ENCODE assay signal across 25 cellular contexts in the genomic region with DNA sequence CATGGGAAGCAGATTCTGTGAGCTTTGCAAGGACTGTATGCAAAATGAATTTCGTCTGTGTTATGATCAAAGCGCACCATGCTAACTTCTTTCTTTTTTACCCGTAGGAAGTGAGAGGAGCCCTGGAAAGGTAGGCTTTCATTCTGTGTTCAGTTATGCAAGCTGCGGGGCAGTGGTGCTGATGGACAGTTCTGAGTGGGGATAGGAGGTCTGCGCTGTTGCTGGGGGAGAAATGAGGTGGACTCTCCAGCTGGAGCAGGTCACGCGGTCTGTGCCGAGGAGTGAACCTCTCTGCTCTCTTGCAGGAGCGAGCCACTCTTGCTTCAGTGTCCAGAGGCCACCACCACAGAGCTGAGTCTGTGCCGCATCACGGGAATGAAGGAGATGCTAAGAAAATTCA. TPM values are rescaled to one million over a fixed set of nuclear protein-coding genes. Genes with fewer than 3 reads are reported as not detected.
DNase-seq lines count a peak whose midpoint lies in the region; ATAC-seq, FAIRE-seq and TF ChIP-seq lines count a peak whose summit lies in the region.
"Had no signal": no experiment of that assay in that cellular context is flagged by ENCODE, and none has a peak within 500 bp of the region (broad histone marks: within the 10 kb centered on the region; RNA-seq: fewer than 3 reads in every experiment).

No MANE protein-coding gene starts in this region.

- TF ChIP-seq CTCF in HepG2 (CRISPR knock-in tag; IDR thresholded peaks at IDR 0.05) (no peak), right lobe of liver (IDR thresholded peaks at IDR 0.05) (no peak), VCaP (conservative IDR thresholded peaks at IDR 0.05) (no peak), CD14-positive monocyte (IDR thresholded peaks at IDR 0.05) (no peak), brain microvascular endothelial cell (IDR thresholded peaks at IDR 0.05; ENCODE audit: low read depth, low read length, missing control alignments) (no peak)

- in situ Hi-C loops in HepG2 (cut with HindIII; ENCODE audit: extremely low pct_ligation_motif_present, low pct_unique_long_range_greater_than_20kb): no loop called here
- in situ Hi-C loops in brain microvascular endothelial cell (cut with HindIII; ENCODE audit: low pct_ligation_motif_present, low sequenced_read_pairs): no loop called here

- H3K9me3 ChIP-seq in HepG2 (ENCODE audit: low read length): no peaks in the 10 kb centered on the region
- H3K9me3 ChIP-seq in right lobe of liver: no peaks in the 10 kb centered on the region
- H3K9me3 ChIP-seq: HAP-1, SJCRH30 had no signal

- no TSS peak for BruUV-seq in HepG2 (replicated peaks; lab: Mats Ljungman, UMichigan)

- no peak overlapping the region for H3K4me3 ChIP-seq in HepG2 (replicated peaks in 1 of 3; ENCODE audit: insufficient read depth in 1 of 3, low read depth in 2 of 3, low read length in 3 of 3)
- H3K4me3 ChIP-seq in right lobe of liver: no peak overlapping the region
- H3K4me3 ChIP-seq in brain microvascular endothelial cell (ENCODE audit: low read depth, low read length): no peak overlapping the region
- H3K4me3 ChIP-seq: HAP-1, SJCRH30 had no signal

- H3K36me3 ChIP-seq in HepG2 (replicated peaks in 1 of 2; ENCODE audit: control insufficient read depth in 1 of 2, insufficient read depth in 2 of 2, low read length in 2 of 2): no peaks in the 10 kb centered on the region
- no peaks in the 10 kb centered on the region for H3K36me3 ChIP-seq in right lobe of liver
- H3K36me3 ChIP-seq in brain microvascular endothelial cell (replicated peaks): no peaks in the 10 kb centered on the region
- H3K36me3 ChIP-seq: HAP-1, SJCRH30 had no signal

- H3K4me2 ChIP-seq in HepG2 (ENCODE audit: low read depth, low read length): no peak overlapping the region

- H3K4me1 ChIP-seq in HepG2 (ENCODE audit: insufficient read depth, low read length): no peaks in the 10 kb centered on the region
- H3K4me1 ChIP-seq in right lobe of liver: no peaks in the 10 kb centered on the region
- H3K4me1 ChIP-seq: HAP-1, SJCRH30 had no signal

- peaks cover 0 to 13% of the 10 kb centered on the region in 2 experiments; a peak in 1 of 5 replicates for H3K27me3 ChIP-seq in HepG2 (ENCODE audit: control insufficient read depth in 1 of 2, insufficient read depth in 2 of 2, low read length in 2 of 2)
- no peaks in the 10 kb centered on the region for H3K27me3 ChIP-seq in right lobe of liver
- no peaks in the 10 kb centered on the region for H3K27me3 ChIP-seq in brain microvascular endothelial cell (replicated peaks)
- H3K27me3 ChIP-seq: SJCRH30 had no signal

- peaks cover 9 to 57% (median 41%) of the 10 kb centered on the region in 7 donors for H3K9me3 Mint-ChIP-seq in CD14-positive monocyte

- intact Hi-C loops in HepG2 (cut with micrococcal nuclease; ENCODE audit: unreplicated experiment): no loop called here
- intact Hi-C loops in right lobe of liver (cut with DNase I): no loop called here
- intact Hi-C loops in CD14-positive monocyte (cut with micrococcal nuclease): no loop called here

- TF ChIP-seq RAD21 in HepG2 (CRISPR knock-in tag; IDR thresholded peaks at IDR 0.05): no peak

- CTCF ChIA-PET in HepG2 (lab: Yijun Ruan, JAX; ENCODE audit: low intra/inter-chr PET ratio, low total read pairs): no interaction called here

- FAIRE-seq in HepG2 (lab: Jason Lieb, UNC): no peak
- FAIRE-seq: D721Med, RCC 7860 had no signal

- H3K27ac ChIP-seq in HepG2 (ENCODE audit: extremely low read length, insufficient read depth, low read length) (no peak overlapping the region), right lobe of liver (no peak overlapping the region), VCaP (peak overlapping the region; percentile 9; the same call in 1 of the 2 replicates), brain microvascular endothelial cell (no peak overlapping the region)
- H3K27ac ChIP-seq: C4-2B, SJCRH30 had no signal

- no peak for TF ChIP-seq POLR2A in HepG2 (IDR thresholded peaks at IDR 0.05; ENCODE audit: insufficient read depth in 1 of 2, low read depth in 2 of 2, low read length in 2 of 2)
- TF ChIP-seq POLR2A in right lobe of liver (IDR thresholded peaks at IDR 0.05): no peak

- TF ChIP-seq EP300 in HepG2 (IDR thresholded peaks at IDR 0.05; ENCODE audit: low read depth in 2 of 2, low read length in 2 of 2) (no peak), HepG2 (CRISPR knock-in tag; IDR thresholded peaks at IDR 0.05; ENCODE audit: borderline replicate concordance) (no peak)

- H2AFZ ChIP-seq in HepG2 (ENCODE audit: low read length): no peak overlapping the region

- H3K4me1 Mint-ChIP-seq in CD14-positive monocyte: no peaks in the 10 kb centered on the region

- DNase-seq in HepG2 (ENCODE audit: low spot score) (no peak), right lobe of liver (no peak), left kidney (ENCODE audit: low read depth, low spot score) (peak; percentile 72), CD14-positive monocyte (ENCODE audit: low spot score) (no peak), amygdala (lab: John Stamatoyannopoulos, UW) (no peak), brain microvascular endothelial cell (no peak)
- DNase-seq: DMS53, EL, KG1, MV-4-11, NCI-H1105 treated with DMSO at 0.1 percent for 48 hours, NCI-H1694, NCI-H2081, NCI-H2171, NCI-H345, NCI-H524, NCI-H774, SJCRH30 had no signal

- no peaks in the 10 kb centered on the region for H3K79me2 ChIP-seq in HepG2 (ENCODE audit: insufficient read depth, low read length)

- H3K36me3 Mint-ChIP-seq in CD14-positive monocyte: no peaks in the 10 kb centered on the region

- no peaks in the 10 kb centered on the region for H4K20me1 ChIP-seq in HepG2 (ENCODE audit: insufficient read depth, low read length)

- H3K27me3 Mint-ChIP-seq in CD14-positive monocyte (ENCODE audit: low read depth in 3 of 3): peaks cover 0 to 3% (median 0%) of the 10 kb centered on the region in 3 donors

- H3K4me3 Mint-ChIP-seq in CD14-positive monocyte: no peak overlapping the region

- no peak overlapping the region for H3K9ac ChIP-seq in HepG2 (ENCODE audit: insufficient read depth, low read depth, low read length)

- WGBS in HepG2 (ENCODE audit: low lambda C conversion rate): 49% methylated on average over 9 of the region's 11 CpGs
- WGBS in right lobe of liver (ENCODE audit: insufficient coverage, low coverage, low lambda C conversion rate, missing lambda C conversion rate): 59% methylated on average over 8 of the region's 11 CpGs

- ATAC-seq in HepG2: peak; percentile 32; the same call in 2 of the 3 replicates
- no peak for ATAC-seq in right lobe of liver

- H3K27ac Mint-ChIP-seq in CD14-positive monocyte: no peak overlapping the region

- POLR2A ChIA-PET in HepG2 (lab: Yijun Ruan, JAX): no interaction called here

TF ChIP-seq in HepG2, 621 proteins besides CTCF, POLR2A, EP300 and RAD21 (continues in another document):
- TF ChIP-seq CENPT (CRISPR knock-in tag; IDR thresholded peaks at IDR 0.05; ENCODE audit: low read depth): no peak

RNA-seq across cellular contexts. Expression of gene TRIML1, which starts 4.5 kb away (rescaled TPM):
- total RNA-seq in HepG2 (2016; rRNA removed; fragmentation: Illumina TruSeq; extraction: Trizol) (not detected in 2 replicates), right lobe of liver (not detected)
- not detected in 2 replicates for total RNA-seq in HepG2 (2016; cell fraction: cytosol; rRNA removed; fragmentation: Illumina TruSeq; extraction: Trizol; ENCODE audit: low read depth)
- total RNA-seq in HepG2 (2016; cell fraction: insoluble cytoplasmic fraction; rRNA removed; fragmentation: Illumina TruSeq; extraction: Trizol): not detected in 2 replicates
- not detected in 2 replicates for total RNA-seq in HepG2 (2016; cell fraction: membrane; rRNA removed; fragmentation: Illumina TruSeq; extraction: Trizol)
- not detected in 2 replicates for total RNA-seq in HepG2 (2016; cell fraction: nucleus; rRNA removed; fragmentation: Illumina TruSeq; extraction: Trizol)
- polyA plus RNA-seq in HepG2 (2011; rRNA removed) (not detected in 2 replicates), CD14-positive monocyte (not detected)
- polyA plus RNA-seq in HepG2 (2011; cell fraction: cytosol; rRNA removed): not detected in 2 replicates
- not detected in 2 replicates for polyA plus RNA-seq in HepG2 (2011; cell fraction: nucleus; rRNA removed)
- polyA plus RNA-seq in HepG2 (2012): not detected in 2 replicates
- polyA plus RNA-seq in HepG2 (2016; cell fraction: cytosol; fragmentation: Illumina TruSeq; extraction: Trizol; ENCODE audit: low read depth): not detected in 2 replicates
- polyA plus RNA-seq in HepG2 (2016; cell fraction: insoluble cytoplasmic fraction; fragmentation: Illumina TruSeq; extraction: Trizol; ENCODE audit: low read depth): not detected in 2 replicates
- polyA plus RNA-seq in HepG2 (2016; cell fraction: membrane; fragmentation: Illumina TruSeq; extraction: Trizol; ENCODE audit: low read depth): not detected in 2 replicates
- polyA plus RNA-seq in HepG2 (2016; cell fraction: nucleus; fragmentation: Illumina TruSeq; extraction: Trizol; ENCODE audit: insufficient read depth, low read depth): not detected in 2 replicates
- polyA minus RNA-seq in HepG2 (2011; rRNA and poly(A)+ RNA removed; ENCODE audit: low replicate concordance): not detected in 2 replicates
- polyA minus RNA-seq in HepG2 (2011; cell fraction: cytosol; rRNA and poly(A)+ RNA removed): not detected in 2 replicates
- not detected in 2 replicates for polyA minus RNA-seq in HepG2 (2011; cell fraction: nucleus; rRNA and poly(A)+ RNA removed)
- total RNA-seq: HT1080, SJCRH30 had no signal
- polyA plus RNA-seq: AG04450 had no signal

RNA-seq across cellular contexts. Expression of gene TRIML2, which starts 34.3 kb away (rescaled TPM):
- not detected in 2 replicates for total RNA-seq in HepG2 (2016; rRNA removed; fragmentation: Illumina TruSeq; extraction: Trizol)
- total RNA-seq in HepG2 (2016; cell fraction: cytosol; rRNA removed; fragmentation: Illumina TruSeq; extraction: Trizol; ENCODE audit: low read depth): not detected in 2 replicates
- not detected in 2 replicates for total RNA-seq in HepG2 (2016; cell fraction: insoluble cytoplasmic fraction; rRNA removed; fragmentation: Illumina TruSeq; extraction: Trizol)
- total RNA-seq in HepG2 (2016; cell fraction: membrane; rRNA removed; fragmentation: Illumina TruSeq; extraction: Trizol): not detected in 2 replicates
- not detected in 2 replicates for total RNA-seq in HepG2 (2016; cell fraction: nucleus; rRNA removed; fragmentation: Illumina TruSeq; extraction: Trizol)
- polyA plus RNA-seq in HepG2 (2011; rRNA removed): not detected in 2 replicates
- not detected in 2 replicates for polyA plus RNA-seq in HepG2 (2011; cell fraction: cytosol; rRNA removed)
- not detected in 2 replicates for polyA plus RNA-seq in HepG2 (2011; cell fraction: nucleus; rRNA removed)
- polyA plus RNA-seq in HepG2 (2012): not detected in 2 replicates
- polyA plus RNA-seq in HepG2 (2016; cell fraction: cytosol; fragmentation: Illumina TruSeq; extraction: Trizol; ENCODE audit: low read depth): not detected in 2 replicates
- polyA plus RNA-seq in HepG2 (2016; cell fraction: insoluble cytoplasmic fraction; fragmentation: Illumina TruSeq; extraction: Trizol; ENCODE audit: low read depth): not detected in 2 replicates
- polyA plus RNA-seq in HepG2 (2016; cell fraction: membrane; fragmentation: Illumina TruSeq; extraction: Trizol; ENCODE audit: low read depth): not detected in 2 replicates
- not detected in 2 replicates for polyA plus RNA-seq in HepG2 (2016; cell fraction: nucleus; fragmentation: Illumina TruSeq; extraction: Trizol; ENCODE audit: insufficient read depth, low read depth)
- 6.2 TPM in 1 of 2 replicates, not detected in the other for polyA minus RNA-seq in HepG2 (2011; rRNA and poly(A)+ RNA removed; ENCODE audit: low replicate concordance)
- not detected in 2 replicates for polyA minus RNA-seq in HepG2 (2011; cell fraction: cytosol; rRNA and poly(A)+ RNA removed)
- 0.39 TPM in 1 of 2 replicates, not detected in the other for polyA minus RNA-seq in HepG2 (2011; cell fraction: nucleus; rRNA and poly(A)+ RNA removed)
- total RNA-seq in right lobe of liver: not detected
- polyA plus RNA-seq in CD14-positive monocyte: not detected
- total RNA-seq: SJCRH30 had no signal
